Comparison of ENCODE assay signal across 21 cellular contexts in the genomic region with DNA sequence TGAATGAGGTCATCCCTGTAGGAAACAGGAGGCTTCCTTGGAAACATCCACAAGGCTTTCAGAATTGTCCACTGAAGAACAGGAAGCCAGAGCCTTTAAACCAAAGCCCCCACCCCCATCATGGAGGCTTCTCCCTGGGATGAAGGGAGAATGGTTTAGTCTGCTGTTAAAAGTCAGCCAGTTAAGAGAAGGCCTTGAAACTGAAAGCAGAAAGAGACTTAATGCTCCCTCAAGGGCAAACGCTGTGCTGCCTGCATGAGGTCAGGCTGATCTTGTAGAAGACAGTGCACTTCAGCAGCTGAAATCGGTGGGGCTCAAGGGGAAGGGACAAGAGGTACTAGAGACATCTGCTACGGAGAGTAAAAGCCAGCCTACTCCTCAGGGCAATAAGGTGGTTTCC.
A peak's percentile ranks its signal among the peaks of the same experiment; 100 is the strongest.
DNase-seq lines count a peak whose midpoint lies in the region; ATAC-seq lines count a peak whose summit lies in the region.
"Had no signal": no experiment of that assay in that cellular context is flagged by ENCODE, and none has a peak within 500 bp of the region (broad histone marks: within the 10 kb centered on the region; RNA-seq: fewer than 3 reads in every experiment).

No MANE protein-coding gene starts in this region.

- POLR2A ChIA-PET in activated naive CD8-positive, alpha-beta T cell treated with anti-CD3 and anti-CD28 coated beads, Interleukin-2, amount 10 ng/mL, durations not matched to agents 7 days and 5 days (lab: Charles Lee) = no interaction called here

- no peaks in the 10 kb centered on the region for H3K4me1 Mint-ChIP-seq in activated naive CD8-positive, alpha-beta T cell treated with anti-CD3 and anti-CD28 coated beads, Interleukin-2, amount 10 ng/mL, durations not matched to agents 7 days and 5 days
- no peaks in the 10 kb centered on the region for H3K4me1 Mint-ChIP-seq in activated naive CD8-positive, alpha-beta T cell treated with anti-CD3 and anti-CD28 coated beads, Interleukin-2, amount 50 U/mL, for 24 hours
- H3K4me1 Mint-ChIP-seq: stimulated activated memory B cell treated with anti-CD40 and anti-IgM and Interleukin-4, amounts not matched to agents 10 μg/mL and 1 μg/mL and 100 μg/mL, for 72 hours had no signal

- no peak for ATAC-seq in activated naive CD8-positive, alpha-beta T cell treated with anti-CD3 and anti-CD28 coated beads, Interleukin-2, amount 10 ng/mL, durations not matched to agents 7 days and 5 days (ENCODE audit: low read depth)
- ATAC-seq in activated naive CD8-positive, alpha-beta T cell treated with anti-CD3 and anti-CD28 coated beads, Interleukin-2, amount 50 U/mL, for 24 hours = no peak
- no peak for ATAC-seq in HG03457 (IDR thresholded peaks at IDR 0.05; ENCODE audit: unreplicated experiment)
- ATAC-seq: HepG2; mucosa of descending colon; stimulated activated memory B cell treated with anti-CD40 and anti-IgM and Interleukin-4, amounts not matched to agents 10 μg/mL and 1 μg/mL and 100 μg/mL, for 72 hours had no signal

- no peak for DNase-seq in activated naive CD8-positive, alpha-beta T cell treated with anti-CD3 and anti-CD28 coated beads, Interleukin-2, amount 10 ng/mL, durations not matched to agents 7 days and 5 days
- no peak for DNase-seq in activated naive CD8-positive, alpha-beta T cell treated with anti-CD3 and anti-CD28 coated beads, Interleukin-2, amount 50 U/mL, for 24 hours
- DNase-seq in M059J (ENCODE audit: low read depth) (peak; percentile 50), dermis blood vessel endothelial cell (peak; percentile 61), 8988T (no peak), NCI-H1105 (lab: John Stamatoyannopoulos, UW) (no peak), HCEC 1CT (no peak)
- DNase-seq: activated gamma-delta T cell treated with Interleukin-2 at 50 U/mL for 16 hours; CD4-positive, alpha-beta T cell; DMS79; effector CD4-positive, alpha-beta T cell; esophagus squamous epithelium; glutamatergic neuron; left ventricle myocardium inferior; mucosa of descending colon; PC-9; stimulated activated CD4-positive, alpha-beta T cell treated with anti-CD3 and anti-CD28 coated beads, Interleukin-15, amount 100 ng/mL, for 24 hours; T1000 had no signal

- no peaks in the 10 kb centered on the region for H3K36me3 Mint-ChIP-seq in activated naive CD8-positive, alpha-beta T cell treated with anti-CD3 and anti-CD28 coated beads, Interleukin-2, amount 10 ng/mL, durations not matched to agents 7 days and 5 days
- H3K36me3 Mint-ChIP-seq in activated naive CD8-positive, alpha-beta T cell treated with anti-CD3 and anti-CD28 coated beads, Interleukin-2, amount 50 U/mL, for 24 hours (ENCODE audit: low read depth) = peaks cover 2% of the 10 kb centered on the region
- H3K36me3 Mint-ChIP-seq: stimulated activated memory B cell treated with anti-CD40 and anti-IgM and Interleukin-4, amounts not matched to agents 10 μg/mL and 1 μg/mL and 100 μg/mL, for 72 hours had no signal

- H3K27me3 Mint-ChIP-seq in activated naive CD8-positive, alpha-beta T cell treated with anti-CD3 and anti-CD28 coated beads, Interleukin-2, amount 10 ng/mL, durations not matched to agents 7 days and 5 days = no peaks in the 10 kb centered on the region
- H3K27me3 Mint-ChIP-seq in activated naive CD8-positive, alpha-beta T cell treated with anti-CD3 and anti-CD28 coated beads, Interleukin-2, amount 50 U/mL, for 24 hours = peaks cover 2% of the 10 kb centered on the region
- H3K27me3 Mint-ChIP-seq: CD4-positive, alpha-beta T cell; stimulated activated memory B cell treated with anti-CD40 and anti-IgM and Interleukin-4, amounts not matched to agents 10 μg/mL and 1 μg/mL and 100 μg/mL, for 72 hours had no signal

- H3K4me3 Mint-ChIP-seq in activated naive CD8-positive, alpha-beta T cell treated with anti-CD3 and anti-CD28 coated beads, Interleukin-2, amount 10 ng/mL, durations not matched to agents 7 days and 5 days = no peak overlapping the region
- no peak overlapping the region for H3K4me3 Mint-ChIP-seq in activated naive CD8-positive, alpha-beta T cell treated with anti-CD3 and anti-CD28 coated beads, Interleukin-2, amount 50 U/mL, for 24 hours
- H3K4me3 Mint-ChIP-seq: CD4-positive, alpha-beta T cell; stimulated activated memory B cell treated with anti-CD40 and anti-IgM and Interleukin-4, amounts not matched to agents 10 μg/mL and 1 μg/mL and 100 μg/mL, for 72 hours had no signal

- peak overlapping the region; percentile 57 for H3K27ac Mint-ChIP-seq in activated naive CD8-positive, alpha-beta T cell treated with anti-CD3 and anti-CD28 coated beads, Interleukin-2, amount 10 ng/mL, durations not matched to agents 7 days and 5 days
- H3K27ac Mint-ChIP-seq in activated naive CD8-positive, alpha-beta T cell treated with anti-CD3 and anti-CD28 coated beads, Interleukin-2, amount 50 U/mL, for 24 hours = no peak overlapping the region
- H3K27ac Mint-ChIP-seq: CD4-positive, alpha-beta T cell; stimulated activated memory B cell treated with anti-CD40 and anti-IgM and Interleukin-4, amounts not matched to agents 10 μg/mL and 1 μg/mL and 100 μg/mL, for 72 hours had no signal

- no peaks in the 10 kb centered on the region for H3K9me3 Mint-ChIP-seq in activated naive CD8-positive, alpha-beta T cell treated with anti-CD3 and anti-CD28 coated beads, Interleukin-2, amount 10 ng/mL, durations not matched to agents 7 days and 5 days
- no peaks in the 10 kb centered on the region for H3K9me3 Mint-ChIP-seq in activated naive CD8-positive, alpha-beta T cell treated with anti-CD3 and anti-CD28 coated beads, Interleukin-2, amount 50 U/mL, for 24 hours
- H3K9me3 Mint-ChIP-seq: CD4-positive, alpha-beta T cell; stimulated activated memory B cell treated with anti-CD40 and anti-IgM and Interleukin-4, amounts not matched to agents 10 μg/mL and 1 μg/mL and 100 μg/mL, for 72 hours had no signal

Comparison
In these comparisons a context has a peak if more than half of its experiments do, and no peak if none do; other contexts are left out.
1. DNase-seq: peak in M059J (single experiment) and dermis blood vessel endothelial cell (single experiment); none in activated naive CD8-positive, alpha-beta T cell treated with anti-CD3 and anti-CD28 coated beads, Interleukin-2, amount 10 ng/mL, durations not matched to agents 7 days and 5 days (single experiment), activated naive CD8-positive, alpha-beta T cell treated with anti-CD3 and anti-CD28 coated beads, Interleukin-2, amount 50 U/mL, for 24 hours (single experiment), 8988T (single experiment), NCI-H1105 (single experiment) and HCEC 1CT (single experiment).